14 cellular contexts compared by ENCODE assay signal in genomic region chr3:38327335-38328009, GRCh38. TPM values are rescaled to one million over a fixed set of nuclear protein-coding genes. Genes with fewer than 3 reads are reported as not detected.
DNase-seq lines count a peak whose midpoint lies in the region; FAIRE-seq and TF ChIP-seq lines count a peak whose summit lies in the region.
"Had no signal": no experiment of that assay in that cellular context is flagged by ENCODE, and none has a peak within 500 bp of the region (broad histone marks: within the 10 kb centered on the region; RNA-seq: fewer than 3 reads in every experiment).

No MANE protein-coding gene starts in this region.

- DNase-seq in MCF 10A (ENCODE audit: unreplicated experiment) = peak; percentile 39
- DNase-seq in breast epithelium (ENCODE audit: low spot score in 2 of 2) = no peak
- DNase-seq in T-helper 2 cell treated with Interferon-gamma antibody and Interleukin-4, amounts not matched to agents 5 μg/mL and 100 μg/mL, for 36 hours (ENCODE audit: low spot score) = peak; percentile 17
- peak; percentile 46 for DNase-seq in fibroblast of peridontal ligament (ENCODE audit: extremely low read depth)
- DNase-seq in urothelium cell line (ENCODE audit: low spot score) = peak; percentile 70
- DNase-seq in tibial nerve (ENCODE audit: low spot score in 2 of 2) = no peak
- DNase-seq in NCI-H82 (lab: John Stamatoyannopoulos, UW) = no peak
- DNase-seq in activated CD4-positive, alpha-beta T cell treated with anti-CD3 and anti-CD28 coated beads for 1 hour = no peak
- DNase-seq: DMS53; NCI-H2081 treated with DMSO at 0.1 percent for 48 hours; stimulated activated CD4-positive, alpha-beta T cell treated with anti-CD3 and anti-CD28 coated beads, Interleukin-12 subunit alpha, Interleukin-12 subunit beta, amount 100 ng/mL, for 4 hours had no signal

- FAIRE-seq in urothelium cell line (lab: Jason Lieb, UNC) = peak; percentile 68
- FAIRE-seq: endometrium, GM12891, H1 had no signal

- TF ChIP-seq CTCF in MCF 10A (IDR thresholded peaks at IDR 0.05; ENCODE audit: unreplicated experiment) (no peak), breast epithelium (IDR thresholded peaks at IDR 0.05) (no peak), tibial nerve (IDR thresholded peaks at IDR 0.05) (no peak)

- H3K4me1 ChIP-seq in breast epithelium (no peaks in the 10 kb centered on the region), tibial nerve (no peaks in the 10 kb centered on the region)

- TF ChIP-seq POLR2A in breast epithelium (IDR thresholded peaks at IDR 0.05) = no peak
- no peak for TF ChIP-seq POLR2A in tibial nerve (IDR thresholded peaks at IDR 0.05)

- H3K9me3 Mint-ChIP-seq in MCF 10A (ENCODE audit: unreplicated experiment) = no peaks in the 10 kb centered on the region
- peaks cover 15% of the 10 kb centered on the region for H3K9me3 Mint-ChIP-seq in T-helper 2 cell treated with Interferon-gamma antibody and Interleukin-4, amounts not matched to agents 5 μg/mL and 100 μg/mL, for 36 hours

- no peaks in the 10 kb centered on the region for H3K4me1 Mint-ChIP-seq in MCF 10A (ENCODE audit: insufficient read depth, unreplicated experiment)
- H3K4me1 Mint-ChIP-seq in T-helper 2 cell treated with Interferon-gamma antibody and Interleukin-4, amounts not matched to agents 5 μg/mL and 100 μg/mL, for 36 hours (ENCODE audit: low read depth) = peaks cover 7% of the 10 kb centered on the region

- H3K4me3 ChIP-seq in breast epithelium = no peak overlapping the region
- no peak overlapping the region for H3K4me3 ChIP-seq in tibial nerve

- no peak overlapping the region for H3K4me3 Mint-ChIP-seq in MCF 10A (ENCODE audit: unreplicated experiment)
- no peak overlapping the region for H3K4me3 Mint-ChIP-seq in T-helper 2 cell treated with Interferon-gamma antibody and Interleukin-4, amounts not matched to agents 5 μg/mL and 100 μg/mL, for 36 hours

- peaks cover 0 to 3% of the 10 kb centered on the region in 2 donors for H3K9me3 ChIP-seq in breast epithelium
- peaks cover 0 to 10% (median 0%) of the 10 kb centered on the region in 4 donors for H3K9me3 ChIP-seq in tibial nerve

- no peak for TF ChIP-seq EP300 in tibial nerve (IDR thresholded peaks at IDR 0.05)

- no TSS peak for BruUV-seq in MCF 10A (replicated peaks; lab: Mats Ljungman, UMichigan)

- intact Hi-C loops in MCF 10A (cut with micrococcal nuclease) (no loop called here), breast epithelium (cut with DNase I; ENCODE audit: low total_unique reads) (loop anchor here (10.0 kb wide), 1 partner anchor 1527 kb away; no protein-coding TSS in a partner anchor)

- H3K36me3 Mint-ChIP-seq in MCF 10A (ENCODE audit: insufficient read depth, unreplicated experiment) = peaks cover 6% of the 10 kb centered on the region
- H3K36me3 Mint-ChIP-seq in T-helper 2 cell treated with Interferon-gamma antibody and Interleukin-4, amounts not matched to agents 5 μg/mL and 100 μg/mL, for 36 hours (ENCODE audit: low read depth) = peaks cover 1% of the 10 kb centered on the region

- H3K27me3 Mint-ChIP-seq in MCF 10A (ENCODE audit: insufficient read depth, unreplicated experiment) = no peaks in the 10 kb centered on the region
- H3K27me3 Mint-ChIP-seq in T-helper 2 cell treated with Interferon-gamma antibody and Interleukin-4, amounts not matched to agents 5 μg/mL and 100 μg/mL, for 36 hours (ENCODE audit: low read depth) = peaks cover 15% of the 10 kb centered on the region

- peak overlapping the region; percentile 59 for H3K27ac Mint-ChIP-seq in MCF 10A (ENCODE audit: low read depth, unreplicated experiment)
- no peak overlapping the region for H3K27ac Mint-ChIP-seq in T-helper 2 cell treated with Interferon-gamma antibody and Interleukin-4, amounts not matched to agents 5 μg/mL and 100 μg/mL, for 36 hours

- POLR2A ChIA-PET in MCF 10A (lab: Yijun Ruan, JAX) = interaction anchor here (0.8 kb wide), 1 partner anchor 191 kb away, joined by 3 read pairs; the partner anchor contains the start of gene ACAA1

- CTCF ChIA-PET in MCF 10A (lab: Yijun Ruan, JAX) = interaction anchor here (0.6 to 3.7 kb wide), 2 partner anchors 19 to 25 kb away, joined by 3 to 17 read pairs; partner anchors contain the start of gene XYLB

- no peak overlapping the region for H3K27ac ChIP-seq in breast epithelium
- no peak overlapping the region for H3K27ac ChIP-seq in tibial nerve

- H3K36me3 ChIP-seq in breast epithelium (no peaks in the 10 kb centered on the region), tibial nerve (no peaks in the 10 kb centered on the region)

- H3K27me3 ChIP-seq in breast epithelium = no peaks in the 10 kb centered on the region
- no peaks in the 10 kb centered on the region for H3K27me3 ChIP-seq in tibial nerve

RNA-seq across cellular contexts. Expression of gene XYLB, which starts 19.1 kb away (rescaled TPM):
- total RNA-seq in MCF 10A (2022) = 4.4 and 6.6 TPM in 2 replicates
- 1 to 10 TPM; 5.2 to 7.9 (median 6.7) TPM for total RNA-seq in breast epithelium
- 1 to 10 TPM; 3.1 to 6.6 (median 4.1) TPM for total RNA-seq in tibial nerve

RNA-seq across cellular contexts. Expression of gene SLC22A14, which starts 45.4 kb away (rescaled TPM):
- total RNA-seq in MCF 10A (2022) = 0.44 and 0.64 TPM in 2 replicates
- under 1 TPM in 1 of 3 donors, not detected in 2; 0.29 TPM for total RNA-seq in breast epithelium
- total RNA-seq in tibial nerve = 1 to 10 TPM in 1 of 4 donors, not detected in 3; 1.2 TPM
- total RNA-seq: H1 had no signal

Comparison
In these comparisons a context has a peak if more than half of its experiments do, and no peak if none do; other contexts are left out.
1. DNase-seq: peak in MCF 10A (single experiment), T-helper 2 cell treated with Interferon-gamma antibody and Interleukin-4, amounts not matched to agents 5 μg/mL and 100 μg/mL, for 36 hours (single experiment), fibroblast of peridontal ligament (single experiment) and urothelium cell line (single experiment); none in breast epithelium (0 of 2), tibial nerve (0 of 2), NCI-H82 (single experiment) and activated CD4-positive, alpha-beta T cell treated with anti-CD3 and anti-CD28 coated beads for 1 hour (single experiment).